In genomic region chr3:38536686-38537085, GRCh38 we compare ENCODE assay signal across 26 cellular contexts.
"Had no signal": no experiment of that assay in that cellular context is flagged by ENCODE, and none has a peak within 500 bp of the region (broad histone marks: within the 10 kb centered on the region; RNA-seq: fewer than 3 reads in every experiment).

No MANE protein-coding gene starts in this region.

- H3K27ac Mint-ChIP-seq: activated naive CD4-positive, alpha-beta T cell treated with anti-CD3 and anti-CD28 coated beads, Interleukin-2, amount 10 ng/mL, durations not matched to agents 7 days and 5 days; activated naive CD8-positive, alpha-beta T cell treated with anti-CD3 and anti-CD28 coated beads, Interleukin-2, amount 50 U/mL, for 24 hours; neural progenitor cell; stimulated activated naive B cell treated with anti-CD40 and anti-IgM and Interleukin-4, amounts not matched to agents 10 μg/mL and 1 μg/mL and 100 μg/mL, for 72 hours; T-cell had no signal

- DNase-seq: activated CD4-positive, alpha-beta T cell treated with anti-CD3 and anti-CD28 coated beads for 1 hour; activated CD4-positive, alpha-beta T cell treated with anti-CD3 and anti-CD28 coated beads, Interleukin-2, amount 50 U/mL, for 1 hour; activated effector memory CD4-positive, alpha-beta T cell treated with anti-CD3 and anti-CD28 coated beads, Interleukin-2, amount 50 U/mL, for 16 hours; activated naive CD4-positive, alpha-beta T cell treated with anti-CD3 and anti-CD28 coated beads, Interleukin-2, amount 10 ng/mL, durations not matched to agents 7 days and 5 days; activated naive CD8-positive, alpha-beta T cell treated with anti-CD3 and anti-CD28 coated beads, Interleukin-2, amount 50 U/mL, for 24 hours; activated T-cell treated with anti-CD3 and anti-CD28 coated beads for 4 hours; body of pancreas; effector CD4-positive, alpha-beta T cell; erythroblast; foreskin fibroblast; naive thymus-derived CD8-positive, alpha-beta T cell; posterior cingulate gyrus; sigmoid colon; stimulated activated CD4-positive, alpha-beta T cell treated with anti-CD3 and anti-CD28 coated beads, Interleukin-15, amount 100 ng/mL, for 24 hours; stimulated activated naive B cell treated with anti-CD40 and anti-IgM and Interleukin-4, amounts not matched to agents 10 μg/mL and 1 μg/mL and 100 μg/mL, for 72 hours; T-cell; transverse colon; WERI-Rb-1 had no signal

- H3K9me3 Mint-ChIP-seq: activated naive CD4-positive, alpha-beta T cell treated with anti-CD3 and anti-CD28 coated beads, Interleukin-2, amount 10 ng/mL, durations not matched to agents 7 days and 5 days; activated naive CD8-positive, alpha-beta T cell treated with anti-CD3 and anti-CD28 coated beads, Interleukin-2, amount 50 U/mL, for 24 hours; naive thymus-derived CD8-positive, alpha-beta T cell; stimulated activated naive B cell treated with anti-CD40 and anti-IgM and Interleukin-4, amounts not matched to agents 10 μg/mL and 1 μg/mL and 100 μg/mL, for 72 hours; T-cell had no signal

- H3K9me3 ChIP-seq: body of pancreas, sigmoid colon, transverse colon had no signal

- ATAC-seq: body of pancreas; naive thymus-derived CD8-positive, alpha-beta T cell; stimulated activated naive B cell treated with anti-CD40 and anti-IgM and Interleukin-4, amounts not matched to agents 10 μg/mL and 1 μg/mL and 100 μg/mL, for 72 hours; T-cell had no signal

- H3K27ac ChIP-seq: body of pancreas, cardiac muscle cell, neural progenitor cell, sigmoid colon, transverse colon, WERI-Rb-1 had no signal

- H3K36me3 ChIP-seq: cardiac muscle cell, neural progenitor cell, transverse colon, WERI-Rb-1 had no signal

- H3K4me1 ChIP-seq: body of pancreas, sigmoid colon, transverse colon had no signal

- H3K4me2 ChIP-seq: neural progenitor cell, smooth muscle cell had no signal

- H2AFZ ChIP-seq: neural progenitor cell had no signal

- H3K36me3 Mint-ChIP-seq: activated naive CD4-positive, alpha-beta T cell treated with anti-CD3 and anti-CD28 coated beads, Interleukin-2, amount 10 ng/mL, durations not matched to agents 7 days and 5 days had no signal

- H3K9ac ChIP-seq: neural progenitor cell had no signal

- H3K27me3 Mint-ChIP-seq: activated naive CD4-positive, alpha-beta T cell treated with anti-CD3 and anti-CD28 coated beads, Interleukin-2, amount 10 ng/mL, durations not matched to agents 7 days and 5 days; activated naive CD8-positive, alpha-beta T cell treated with anti-CD3 and anti-CD28 coated beads, Interleukin-2, amount 50 U/mL, for 24 hours; naive thymus-derived CD8-positive, alpha-beta T cell; stimulated activated naive B cell treated with anti-CD40 and anti-IgM and Interleukin-4, amounts not matched to agents 10 μg/mL and 1 μg/mL and 100 μg/mL, for 72 hours; T-cell had no signal

- H3K4me1 Mint-ChIP-seq: activated naive CD4-positive, alpha-beta T cell treated with anti-CD3 and anti-CD28 coated beads, Interleukin-2, amount 10 ng/mL, durations not matched to agents 7 days and 5 days; stimulated activated naive B cell treated with anti-CD40 and anti-IgM and Interleukin-4, amounts not matched to agents 10 μg/mL and 1 μg/mL and 100 μg/mL, for 72 hours had no signal

- H3K4me3 ChIP-seq: body of pancreas, cardiac muscle cell, lung, neural progenitor cell, sigmoid colon, smooth muscle cell, transverse colon had no signal

- H3K4me3 Mint-ChIP-seq: activated naive CD4-positive, alpha-beta T cell treated with anti-CD3 and anti-CD28 coated beads, Interleukin-2, amount 10 ng/mL, durations not matched to agents 7 days and 5 days; activated naive CD8-positive, alpha-beta T cell treated with anti-CD3 and anti-CD28 coated beads, Interleukin-2, amount 50 U/mL, for 24 hours; naive thymus-derived CD8-positive, alpha-beta T cell; neural progenitor cell; stimulated activated naive B cell treated with anti-CD40 and anti-IgM and Interleukin-4, amounts not matched to agents 10 μg/mL and 1 μg/mL and 100 μg/mL, for 72 hours; T-cell had no signal

- H3K27me3 ChIP-seq: body of pancreas, neural progenitor cell, sigmoid colon, transverse colon had no signal

- FAIRE-seq: endometrium, keratinocyte, TTC549, urothelium cell line had no signal
